In genomic region chr12:39044754-39045153, GRCh38 we compare ENCODE assay signal across 24 cellular contexts.
"Had no signal": no experiment of that assay in that cellular context is flagged by ENCODE, and none has a peak within 500 bp of the region (broad histone marks: within the 10 kb centered on the region; RNA-seq: fewer than 3 reads in every experiment).

No MANE protein-coding gene starts in this region.

- H3K36me3 Mint-ChIP-seq: mesothelial cell of epicardium, naive B cell had no signal

- H3K27ac Mint-ChIP-seq: dendritic cell treated with granulocyte-macrophage colony-stimulating factor and Interleukin-4, amounts not matched to agents 40 ng/mL and 50 ng/mL, for 4 days; effector memory CD8-positive, alpha-beta T cell; endodermal cell; mesothelial cell of epicardium; naive B cell had no signal

- H3K4me3 Mint-ChIP-seq: dendritic cell treated with granulocyte-macrophage colony-stimulating factor and Interleukin-4, amounts not matched to agents 40 ng/mL and 50 ng/mL, for 4 days; effector memory CD8-positive, alpha-beta T cell; endodermal cell; mesothelial cell of epicardium; naive B cell had no signal

- H3K4me1 Mint-ChIP-seq: naive B cell had no signal

- H3K9me3 ChIP-seq: colonic mucosa, esophagus squamous epithelium, gastrocnemius medialis, heart right ventricle, left lung, lower lobe of right lung, mucosa of descending colon had no signal

- H3K9me3 Mint-ChIP-seq: dendritic cell treated with granulocyte-macrophage colony-stimulating factor and Interleukin-4, amounts not matched to agents 40 ng/mL and 50 ng/mL, for 4 days; effector memory CD8-positive, alpha-beta T cell; endodermal cell; mesothelial cell of epicardium had no signal

- H3K4me1 ChIP-seq: colonic mucosa, esophagus squamous epithelium, gastrocnemius medialis, left lung had no signal

- H3K27ac ChIP-seq: colonic mucosa, epithelial cell of prostate, esophagus squamous epithelium, gastrocnemius medialis, heart right ventricle, left lung, lower lobe of right lung had no signal

- H3K27me3 Mint-ChIP-seq: dendritic cell treated with granulocyte-macrophage colony-stimulating factor and Interleukin-4, amounts not matched to agents 40 ng/mL and 50 ng/mL, for 4 days; naive B cell had no signal

- H3K4me3 ChIP-seq: colonic mucosa, esophagus squamous epithelium, gastrocnemius medialis, heart right ventricle, left lung, lower lobe of right lung, mucosa of descending colon had no signal

- H3K36me3 ChIP-seq: colonic mucosa, esophagus squamous epithelium, gastrocnemius medialis, heart right ventricle, left lung, lower lobe of right lung had no signal

- DNase-seq: colonic mucosa; cortex of kidney; effector CD8-positive, alpha-beta T cell; effector memory CD8-positive, alpha-beta T cell; endodermal cell; erythroblast; esophagus squamous epithelium; foreskin fibroblast; foreskin melanocyte; gastrocnemius medialis; glutamatergic neuron; head of caudate nucleus; heart right ventricle; hippocampal formation; left cardiac atrium; left lung; left ventricle myocardium superior; lower lobe of right lung; mesenchymal stem cell; mucosa of descending colon; naive B cell had no signal

- H3K27me3 ChIP-seq: colonic mucosa, esophagus squamous epithelium, gastrocnemius medialis, heart right ventricle, left lung had no signal
